32 cellular contexts compared by ENCODE assay signal in the genomic region with DNA sequence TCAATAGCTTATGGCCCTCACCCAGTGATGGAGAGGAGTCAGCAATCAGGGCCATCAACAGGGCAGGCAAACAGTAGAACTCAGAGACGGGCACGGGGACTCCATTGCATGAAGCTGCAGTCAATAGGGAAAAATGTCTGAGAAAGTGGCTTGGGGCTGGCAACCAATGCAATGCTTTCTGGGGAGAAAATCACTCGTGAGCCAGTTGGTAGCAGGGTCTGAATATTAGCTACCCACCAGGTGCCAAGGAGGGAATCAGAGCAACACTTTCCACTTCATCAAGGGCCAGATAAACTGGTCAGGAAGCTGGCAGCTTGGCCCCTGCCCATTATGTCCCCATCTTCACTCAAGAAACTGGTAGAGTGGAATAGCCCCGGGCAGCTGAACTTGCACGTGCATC.
"Had no signal": no experiment of that assay in that cellular context is flagged by ENCODE, and none has a peak within 500 bp of the region (broad histone marks: within the 10 kb centered on the region; RNA-seq: fewer than 3 reads in every experiment).

No MANE protein-coding gene starts in this region.

- H3K9me3 Mint-ChIP-seq: activated CD4-positive, alpha-beta memory T cell treated with anti-CD3 and anti-CD28 coated beads, Interleukin-2, amount 10 ng/mL, durations not matched to agents 7 days and 5 days; activated CD4-positive, alpha-beta T cell treated with anti-CD3 and anti-CD28 coated beads, Interleukin-2, amount 10 ng/mL, durations not matched to agents 7 days and 5 days; activated naive CD4-positive, alpha-beta T cell treated with anti-CD3 and anti-CD28 coated beads, Interleukin-2, amount 10 ng/mL, durations not matched to agents 7 days and 5 days; activated naive CD4-positive, alpha-beta T cell treated with anti-CD3 and anti-CD28 coated beads, Interleukin-2, amount 50 U/mL, for 72 hours; activated naive CD8-positive, alpha-beta T cell treated with anti-CD3 and anti-CD28 coated beads, Interleukin-2, amount 10 ng/mL, durations not matched to agents 7 days and 5 days; activated T-cell treated with anti-CD3 and anti-CD28 coated beads, Interleukin-2, amount 50 U/mL, for 24 hours; activated T-cell treated with anti-CD3 and anti-CD28 coated beads, Interleukin-2, amount 50 U/mL, for 72 hours; central memory CD8-positive, alpha-beta T cell; dendritic cell treated with granulocyte-macrophage colony-stimulating factor and Interleukin-4, amounts not matched to agents 40 ng/mL and 50 ng/mL, for 4 days; WTC11 had no signal

- H3K36me3 ChIP-seq: ascending aorta, breast epithelium, cardiac muscle cell had no signal

- H3K27me3 Mint-ChIP-seq: activated CD4-positive, alpha-beta memory T cell treated with anti-CD3 and anti-CD28 coated beads, Interleukin-2, amount 10 ng/mL, durations not matched to agents 7 days and 5 days; activated CD4-positive, alpha-beta T cell treated with anti-CD3 and anti-CD28 coated beads, Interleukin-2, amount 10 ng/mL, durations not matched to agents 7 days and 5 days; central memory CD8-positive, alpha-beta T cell; dendritic cell treated with granulocyte-macrophage colony-stimulating factor and Interleukin-4, amounts not matched to agents 40 ng/mL and 50 ng/mL, for 4 days had no signal

- H3K4me3 Mint-ChIP-seq: activated CD4-positive, alpha-beta memory T cell treated with anti-CD3 and anti-CD28 coated beads, Interleukin-2, amount 10 ng/mL, durations not matched to agents 7 days and 5 days; activated CD4-positive, alpha-beta T cell treated with anti-CD3 and anti-CD28 coated beads, Interleukin-2, amount 10 ng/mL, durations not matched to agents 7 days and 5 days; activated naive CD4-positive, alpha-beta T cell treated with anti-CD3 and anti-CD28 coated beads, Interleukin-2, amount 10 ng/mL, durations not matched to agents 7 days and 5 days; activated naive CD8-positive, alpha-beta T cell treated with anti-CD3 and anti-CD28 coated beads, Interleukin-2, amount 10 ng/mL, durations not matched to agents 7 days and 5 days; activated T-cell treated with anti-CD3 and anti-CD28 coated beads, Interleukin-2, amount 50 U/mL, for 24 hours; activated T-cell treated with anti-CD3 and anti-CD28 coated beads, Interleukin-2, amount 50 U/mL, for 72 hours; brain; central memory CD8-positive, alpha-beta T cell; dendritic cell treated with granulocyte-macrophage colony-stimulating factor and Interleukin-4, amounts not matched to agents 40 ng/mL and 50 ng/mL, for 4 days; endodermal cell; WTC11 had no signal

- H3K27me3 ChIP-seq: ascending aorta, cardiac muscle cell, foreskin keratinocyte, gastrocnemius medialis had no signal

- H3K4me1 ChIP-seq: ascending aorta, breast epithelium, foreskin keratinocyte, gastrocnemius medialis had no signal

- DNase-seq: activated CD4-positive, alpha-beta memory T cell treated with anti-CD3 and anti-CD28 coated beads, Interleukin-2, amount 10 ng/mL, durations not matched to agents 7 days and 5 days; activated CD4-positive, alpha-beta T cell treated with anti-CD3 and anti-CD28 coated beads for 1 hour; activated CD4-positive, alpha-beta T cell treated with anti-CD3 and anti-CD28 coated beads for 4 hours; activated CD4-positive, alpha-beta T cell treated with anti-CD3 and anti-CD28 coated beads, Interleukin-2, amount 10 ng/mL, durations not matched to agents 7 days and 5 days; activated CD4-positive, alpha-beta T cell treated with anti-CD3 and anti-CD28 coated beads, Interleukin-2, amount 50 U/mL, for 4 hours; activated CD8-positive, alpha-beta memory T cell treated with anti-CD3 and anti-CD28 coated beads, Interleukin-2, amount 50 U/mL, for 48 hours; activated gamma-delta T cell; activated naive CD4-positive, alpha-beta T cell; activated naive CD4-positive, alpha-beta T cell treated with anti-CD3 and anti-CD28 coated beads, Interleukin-2, amount 10 ng/mL, durations not matched to agents 7 days and 5 days; activated naive CD8-positive, alpha-beta T cell treated with anti-CD3 and anti-CD28 coated beads, Interleukin-2, amount 10 ng/mL, durations not matched to agents 7 days and 5 days; activated T-cell treated with anti-CD3 and anti-CD28 coated beads for 4 hours; activated T-cell treated with anti-CD3 and anti-CD28 coated beads, Interleukin-2, amount 50 U/mL, for 72 hours; dorsolateral prefrontal cortex; effector memory CD4-positive, alpha-beta T cell; endodermal cell; erythroblast; foreskin keratinocyte; gastrocnemius medialis; glutamatergic neuron; T-helper 2 cell had no signal

- H3K36me3 Mint-ChIP-seq: activated naive CD4-positive, alpha-beta T cell treated with anti-CD3 and anti-CD28 coated beads, Interleukin-2, amount 10 ng/mL, durations not matched to agents 7 days and 5 days; activated naive CD4-positive, alpha-beta T cell treated with anti-CD3 and anti-CD28 coated beads, Interleukin-2, amount 50 U/mL, for 72 hours; activated naive CD8-positive, alpha-beta T cell treated with anti-CD3 and anti-CD28 coated beads, Interleukin-2, amount 10 ng/mL, durations not matched to agents 7 days and 5 days; brain; WTC11 had no signal

- H3K27ac Mint-ChIP-seq: activated CD4-positive, alpha-beta memory T cell treated with anti-CD3 and anti-CD28 coated beads, Interleukin-2, amount 10 ng/mL, durations not matched to agents 7 days and 5 days; activated CD4-positive, alpha-beta T cell treated with anti-CD3 and anti-CD28 coated beads, Interleukin-2, amount 10 ng/mL, durations not matched to agents 7 days and 5 days; activated naive CD4-positive, alpha-beta T cell treated with anti-CD3 and anti-CD28 coated beads, Interleukin-2, amount 10 ng/mL, durations not matched to agents 7 days and 5 days; activated naive CD4-positive, alpha-beta T cell treated with anti-CD3 and anti-CD28 coated beads, Interleukin-2, amount 50 U/mL, for 72 hours; activated naive CD8-positive, alpha-beta T cell treated with anti-CD3 and anti-CD28 coated beads, Interleukin-2, amount 10 ng/mL, durations not matched to agents 7 days and 5 days; activated T-cell treated with anti-CD3 and anti-CD28 coated beads, Interleukin-2, amount 50 U/mL, for 24 hours; activated T-cell treated with anti-CD3 and anti-CD28 coated beads, Interleukin-2, amount 50 U/mL, for 72 hours; brain; dendritic cell treated with granulocyte-macrophage colony-stimulating factor and Interleukin-4, amounts not matched to agents 40 ng/mL and 50 ng/mL, for 4 days; endodermal cell; WTC11 had no signal

- H3K4me3 ChIP-seq: ascending aorta, breast epithelium, cardiac muscle cell, coronary artery, dorsolateral prefrontal cortex, esophagus muscularis mucosa, gastrocnemius medialis had no signal

- H3K4me1 Mint-ChIP-seq: activated CD4-positive, alpha-beta T cell treated with anti-CD3 and anti-CD28 coated beads, Interleukin-2, amount 10 ng/mL, durations not matched to agents 7 days and 5 days; activated naive CD4-positive, alpha-beta T cell treated with anti-CD3 and anti-CD28 coated beads, Interleukin-2, amount 10 ng/mL, durations not matched to agents 7 days and 5 days; brain; central memory CD8-positive, alpha-beta T cell; endodermal cell had no signal

- H3K9me3 ChIP-seq: ascending aorta, breast epithelium, esophagus muscularis mucosa, gastrocnemius medialis had no signal

- H3K27ac ChIP-seq: ascending aorta, breast epithelium, cardiac muscle cell, coronary artery, dorsolateral prefrontal cortex, esophagus muscularis mucosa, foreskin keratinocyte, gastrocnemius medialis, VCaP had no signal
